ENCODE assay signal across 17 cellular contexts in genomic region chr7:80206763-80207162, GRCh38.
A peak's percentile ranks its signal among the peaks of the same experiment; 100 is the strongest.
DNase-seq lines count a peak whose midpoint lies in the region; ATAC-seq and TF ChIP-seq lines count a peak whose summit lies in the region.
"Had no signal": no experiment of that assay in that cellular context is flagged by ENCODE, and none has a peak within 500 bp of the region (broad histone marks: within the 10 kb centered on the region; RNA-seq: fewer than 3 reads in every experiment).

No MANE protein-coding gene starts in this region.

- peaks cover 0 to 28% (median 14%) of the 10 kb centered on the region in 11 experiments; a peak in 15 of 22 replicates for H3K36me3 ChIP-seq in BLaER1 treated with 17β-estradiol and CSF1 and Interleukin-3, amounts not matched to agents 10 nM and 100 nM
- H3K36me3 ChIP-seq in KMS-11 (ENCODE audit: insufficient read depth) (no peaks in the 10 kb centered on the region), PC-9 (ENCODE audit: low read depth) (peaks cover 4% of the 10 kb centered on the region)
- H3K36me3 ChIP-seq: brain microvascular endothelial cell had no signal

- BruUV-seq in PC-9 (replicated peaks; lab: Mats Ljungman, UMichigan) = no TSS peak

- intact Hi-C loops in PC-9 (cut with micrococcal nuclease; ENCODE audit: unreplicated experiment) = no loop called here

- H3K36me3 Mint-ChIP-seq in immature natural killer cell = no peaks in the 10 kb centered on the region

- no peak overlapping the region for H3K4me3 Mint-ChIP-seq in immature natural killer cell
- H3K4me3 Mint-ChIP-seq: activated CD8-positive, alpha-beta T cell treated with anti-CD3 and anti-CD28 coated beads, Interleukin-2, amount 10 ng/mL, durations not matched to agents 7 days and 5 days had no signal

- peaks cover 0 to 17% (median 5%) of the 10 kb centered on the region in 6 donors for H3K9me3 Mint-ChIP-seq in immature natural killer cell

- peaks cover 0 to 13% of the 10 kb centered on the region in 2 donors for H3K4me1 Mint-ChIP-seq in immature natural killer cell

- peaks cover 9 to 32% (median 16%) of the 10 kb centered on the region in 10 experiments; a peak in 17 of 20 replicates for H3K4me1 ChIP-seq in BLaER1 treated with 17β-estradiol and CSF1 and Interleukin-3, amounts not matched to agents 10 nM and 100 nM
- H3K4me1 ChIP-seq in KMS-11 (ENCODE audit: low read depth, poor library complexity, severe bottlenecking) (peaks cover 19% of the 10 kb centered on the region), PC-9 (replicated peaks; ENCODE audit: insufficient read depth) (no peaks in the 10 kb centered on the region)
- H3K4me1 ChIP-seq: gastrocnemius medialis had no signal

- peak overlapping the region in 9 of 11 experiments; percentile 6 to 57 (median 43); a peak in 15 of 22 replicates for H3K4me2 ChIP-seq in BLaER1 treated with 17β-estradiol and CSF1 and Interleukin-3, amounts not matched to agents 10 nM and 100 nM
- peak overlapping the region; percentile 26; the same call in 1 of the 2 replicates for H3K4me2 ChIP-seq in KMS-11
- no peak overlapping the region for H3K4me2 ChIP-seq in PC-9

- H3K9me2 ChIP-seq in PC-9 (ENCODE audit: insufficient read depth) = no peaks in the 10 kb centered on the region

- POLR2A ChIA-PET in PC-9 (lab: Charles Lee; ENCODE audit: unreplicated experiment) = no interaction called here
- POLR2A ChIA-PET in RWPE1 (lab: Yijun Ruan, JAX; ENCODE audit: low non-redundant PET) = no interaction called here

- no peaks in the 10 kb centered on the region for H3K27me3 ChIP-seq in BLaER1 treated with 17β-estradiol and CSF1 and Interleukin-3, amounts not matched to agents 10 nM and 100 nM
- H3K27me3 ChIP-seq in KMS-11 (ENCODE audit: insufficient read depth, low read depth) = peaks cover 13% of the 10 kb centered on the region; the same call in 1 of the 2 replicates
- H3K27me3 ChIP-seq in PC-9 (ENCODE audit: insufficient read depth, low read depth) = no peaks in the 10 kb centered on the region
- H3K27me3 ChIP-seq: brain microvascular endothelial cell, gastrocnemius medialis had no signal

- CTCF ChIA-PET in PC-9 (lab: Charles Lee) (no interaction called here), RWPE1 (lab: Yijun Ruan, JAX) (no interaction called here)

- H2AFZ ChIP-seq in KMS-11 (ENCODE audit: low read depth) (no peak overlapping the region), PC-9 (no peak overlapping the region)

- H3K9ac ChIP-seq in BLaER1 treated with 17β-estradiol and CSF1 and Interleukin-3, amounts not matched to agents 10 nM and 100 nM = peak overlapping the region in 1 of 11 experiments; percentile 38; a peak in 2 of 22 replicates
- H3K9ac ChIP-seq in KMS-11 = no peak overlapping the region

- H3K27ac ChIP-seq in BLaER1 treated with 17β-estradiol and CSF1 and Interleukin-3, amounts not matched to agents 10 nM and 100 nM = peak overlapping the region in 8 of 11 experiments; percentile 1 to 76 (median 45); a peak in 11 of 22 replicates
- H3K27ac ChIP-seq in KMS-11 = no peak overlapping the region
- H3K27ac ChIP-seq in PC-9 = no peak overlapping the region
- no peak overlapping the region for H3K27ac ChIP-seq in RWPE1
- H3K27ac ChIP-seq: brain microvascular endothelial cell, gastrocnemius medialis had no signal

- H3K27me3 Mint-ChIP-seq in immature natural killer cell (ENCODE audit: low read depth in 3 of 3) = peaks cover 0 to 2% (median 1%) of the 10 kb centered on the region in 3 donors

- H3K79me2 ChIP-seq in KMS-11 (ENCODE audit: insufficient read depth, low read depth) (no peaks in the 10 kb centered on the region), PC-9 (ENCODE audit: low read depth) (no peaks in the 10 kb centered on the region)

- DNase-seq in PC-9 (no peak), immature natural killer cell (no peak), RWPE1 (ENCODE audit: low spot score) (no peak)
- DNase-seq: activated CD8-positive, alpha-beta T cell treated with anti-CD3 and anti-CD28 coated beads, Interleukin-2, amount 10 ng/mL, durations not matched to agents 7 days and 5 days; activated gamma-delta T cell treated with Interleukin-2 at 50 U/mL for 16 hours; brain microvascular endothelial cell; gastrocnemius medialis; NCI-H187; NCI-H748 treated with DMSO at 0.1 percent for 48 hours; SIG-M5; stimulated activated CD4-positive, alpha-beta T cell treated with anti-CD3 and anti-CD28 coated beads, Interleukin-15, amount 100 ng/mL, for 24 hours; trophoblast cell had no signal

- no peaks in the 10 kb centered on the region for H3K9me3 ChIP-seq in BLaER1 treated with 17β-estradiol and CSF1 and Interleukin-3, amounts not matched to agents 10 nM and 100 nM (replicated peaks in 1 of 11)
- H3K9me3 ChIP-seq in PC-9 (ENCODE audit: insufficient read depth, low read depth) = no peaks in the 10 kb centered on the region
- H3K9me3 ChIP-seq: gastrocnemius medialis had no signal

- no peak overlapping the region for H3K4me3 ChIP-seq in BLaER1 treated with 17β-estradiol and CSF1 and Interleukin-3, amounts not matched to agents 10 nM and 100 nM
- H3K4me3 ChIP-seq in KMS-11 (IDR thresholded peaks at IDR 0.05; ENCODE audit: insufficient read depth, low read depth, low read length) = no peak overlapping the region
- no peak overlapping the region for H3K4me3 ChIP-seq in PC-9
- H3K4me3 ChIP-seq: gastrocnemius medialis had no signal

- no peak for TF ChIP-seq CTCF in KMS-11 (conservative IDR thresholded peaks at IDR 0.05; ENCODE audit: low read depth, low read length)
- no peak for TF ChIP-seq CTCF in PC-9 (conservative IDR thresholded peaks at IDR 0.05)
- TF ChIP-seq CTCF in RWPE1 (conservative IDR thresholded peaks at IDR 0.05; ENCODE audit: low read depth) = no peak

- H4K20me1 ChIP-seq in BLaER1 treated with 17β-estradiol and CSF1 and Interleukin-3, amounts not matched to agents 10 nM and 100 nM = no peaks in the 10 kb centered on the region
- 0 out of 2 replicates have a peak, but pooled peaks cover 3% of the 10 kb centered on the region for H4K20me1 ChIP-seq in KMS-11 (ENCODE audit: insufficient read depth)
- no peaks in the 10 kb centered on the region for H4K20me1 ChIP-seq in PC-9 (ENCODE audit: insufficient read depth)

- H3F3A ChIP-seq in PC-9 (ENCODE audit: insufficient read depth, low read depth) = no peaks in the 10 kb centered on the region

- ATAC-seq in GM19455 (IDR thresholded peaks at IDR 0.05; ENCODE audit: unreplicated experiment) (peak; percentile 60), HG03039 (IDR thresholded peaks at IDR 0.05; ENCODE audit: unreplicated experiment) (peak; percentile 85), GM18517 (IDR thresholded peaks at IDR 0.05; ENCODE audit: unreplicated experiment) (no peak)
- ATAC-seq: activated CD8-positive, alpha-beta T cell treated with anti-CD3 and anti-CD28 coated beads, Interleukin-2, amount 10 ng/mL, durations not matched to agents 7 days and 5 days; gastrocnemius medialis had no signal

- H3K27ac Mint-ChIP-seq in immature natural killer cell = no peak overlapping the region
- H3K27ac Mint-ChIP-seq: activated CD8-positive, alpha-beta T cell treated with anti-CD3 and anti-CD28 coated beads, Interleukin-2, amount 10 ng/mL, durations not matched to agents 7 days and 5 days had no signal

Comparison
In these comparisons a context has a peak if more than half of its experiments do, and no peak if none do; other contexts are left out.
1. H3K27ac ChIP-seq: peak in BLaER1 treated with 17β-estradiol and CSF1 and Interleukin-3, amounts not matched to agents 10 nM and 100 nM (8 of 11); none in KMS-11 (single experiment), PC-9 (single experiment) and RWPE1 (single experiment).